Comparison of ENCODE assay signal across 1 cellular context in the genomic region with DNA sequence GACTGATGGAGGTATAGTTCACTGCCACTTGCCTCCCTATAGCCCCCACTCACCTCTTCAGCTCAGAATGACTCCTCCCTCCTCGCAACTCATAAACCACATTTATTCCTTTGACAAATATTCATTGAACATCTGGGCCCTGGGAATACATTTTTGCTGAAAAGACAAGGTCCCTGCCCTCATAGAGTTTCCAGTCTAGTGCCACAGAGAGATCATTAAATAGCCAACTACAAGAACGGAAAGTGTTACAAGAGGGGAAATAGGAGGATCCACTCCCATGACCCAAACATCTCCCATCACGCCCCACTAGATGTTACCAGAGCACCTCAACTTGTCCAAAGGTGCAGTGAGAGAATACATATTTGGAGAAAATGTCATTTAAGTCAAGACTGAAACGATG.
A peak's percentile ranks its signal among the peaks of the same experiment; 100 is the strongest.
TF ChIP-seq lines count a peak whose summit lies in the region.

No MANE protein-coding gene starts in this region.

TF ChIP-seq in K562, 482 proteins besides CTCF, POLR2A, EP300 and RAD21:
- TF ChIP-seq ZNF316 (IDR thresholded peaks at IDR 0.05), result peak; percentile 90
- no peak for TF ChIP-seq MEF2D (tag; conservative IDR thresholded peaks at IDR 0.05; ENCODE audit: low read depth)
- no peak for TF ChIP-seq ZNF764 (CRISPR knock-in tag; IDR thresholded peaks at IDR 0.05; ENCODE audit: low read depth)
- TF ChIP-seq TRIM28 (IDR thresholded peaks at IDR 0.05), result peak; percentile 87
- TF ChIP-seq KDM1A (IDR thresholded peaks at IDR 0.05), result 0 out of 4 replicates have a peak, but pooled peaks of 1 of the 2 experiments have one; percentile 39
- peak; percentile 45 to 70; a peak in 3 of 4 replicates for TF ChIP-seq TRIM24 (IDR thresholded peaks at IDR 0.05)
- peak in 1 of 2 experiments; percentile 72; a peak in 2 of 3 replicates for TF ChIP-seq CBX3 (IDR thresholded peaks at IDR 0.05; ENCODE audit: borderline replicate concordance in 1 of 2, low read length in 2 of 2)
- TF ChIP-seq CHD4 (IDR thresholded peaks at IDR 0.05; ENCODE audit: insufficient read depth, insufficient replicate concordance, low read depth, low read length, poor library complexity, severe bottlenecking), result peak; percentile 48
